17 cellular contexts compared by ENCODE assay signal in the genomic region with DNA sequence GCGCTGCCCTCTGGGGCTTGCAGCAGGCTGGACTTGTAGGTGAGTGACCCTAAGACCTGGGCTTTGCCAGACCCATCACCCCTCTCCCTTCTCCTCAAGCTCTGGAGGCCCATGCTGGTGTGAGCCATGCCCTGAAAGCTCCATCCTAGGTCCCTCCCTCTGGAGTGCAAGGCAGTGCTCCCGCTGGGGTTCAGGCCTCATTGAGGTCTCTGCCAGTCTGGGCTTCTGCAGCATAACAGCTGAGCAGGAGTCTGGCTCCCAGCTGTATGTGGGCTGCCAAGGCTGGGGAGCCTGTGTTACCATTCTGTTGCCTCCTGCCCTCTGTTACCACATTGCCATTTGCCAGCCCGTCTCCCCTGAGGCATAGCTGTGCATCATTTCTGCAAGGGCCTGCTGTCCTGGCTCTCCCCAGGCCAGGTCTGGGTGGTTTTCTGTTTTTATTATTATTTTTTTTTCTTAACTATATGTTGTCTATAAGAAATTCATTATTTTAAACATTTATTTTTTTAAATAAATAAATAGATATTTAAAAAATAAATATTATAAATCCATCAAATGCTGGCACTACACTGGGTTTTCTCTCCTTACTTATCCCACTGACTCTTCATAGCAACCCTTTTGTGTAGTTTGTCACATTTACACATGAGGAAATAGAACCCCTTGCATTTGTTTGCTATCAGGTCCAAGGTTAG. TPM values are rescaled to one million over a fixed set of nuclear protein-coding genes. Genes with fewer than 3 reads are reported as not detected.
"Had no signal": no experiment of that assay in that cellular context is flagged by ENCODE, and none has a peak within 500 bp of the region (broad histone marks: within the 10 kb centered on the region; RNA-seq: fewer than 3 reads in every experiment).

No MANE protein-coding gene starts in this region.

- H3K36me3 ChIP-seq: cardiac muscle cell, neutrophil, prostate gland, upper lobe of right lung had no signal

- ATAC-seq: activated T-helper 17 cell treated with anti-CD3 and anti-CD28 coated beads, Interleukin-2, amount 50 U/mL, for 72 hours; left ventricle myocardium superior; sciatic nerve; stimulated activated naive CD8-positive, alpha-beta T cell treated with anti-CD3 and anti-CD28 coated beads, Interleukin-15, amount 100 ng/mL, for 72 hours; upper lobe of right lung had no signal

- DNase-seq: activated CD4-positive, alpha-beta T cell treated with anti-CD3 and anti-CD28 coated beads, Interleukin-2, amount 10 ng/mL, durations not matched to agents 7 days and 5 days; activated CD8-positive, alpha-beta memory T cell treated with anti-CD3 and anti-CD28 coated beads for 24 hours; activated naive CD4-positive, alpha-beta T cell treated with anti-CD3 and anti-CD28 coated beads, Interleukin-2, amount 10 ng/mL, durations not matched to agents 7 days and 5 days; activated T-cell treated with anti-CD3 and anti-CD28 coated beads for 4 hours; cortex of kidney; effector CD8-positive, alpha-beta T cell; left ventricle myocardium superior; stimulated activated CD4-positive, alpha-beta T cell treated with anti-CD3 and anti-CD28 coated beads, Interleukin-4, amount 100 ng/mL, for 4 hours; stimulated activated naive CD8-positive, alpha-beta T cell treated with anti-CD3 and anti-CD28 coated beads, Interleukin-15, amount 100 ng/mL, for 72 hours; testis; upper lobe of right lung had no signal

- H3K27ac ChIP-seq: cardiac muscle cell, neutrophil, prostate gland, testis, upper lobe of right lung had no signal

- H3K4me1 ChIP-seq: prostate gland had no signal

- H3K27me3 ChIP-seq: testis, upper lobe of right lung had no signal

- H3K4me3 ChIP-seq: cardiac muscle cell, prostate gland, testis, upper lobe of right lung had no signal

- H3K9me3 ChIP-seq: neutrophil, prostate gland, testis, upper lobe of right lung had no signal

RNA-seq across cellular contexts. Expression of a gene that starts 4.2 kb away (rescaled TPM):
- total RNA-seq: kidney epithelial cell had no signal
